Comparison of ENCODE assay signal across 16 cellular contexts in genomic region chr2:11499081-11499743, GRCh38. TPM values are rescaled to one million over a fixed set of nuclear protein-coding genes. Genes with fewer than 3 reads are reported as not detected.
DNase-seq lines count a peak whose midpoint lies in the region; ATAC-seq and TF ChIP-seq lines count a peak whose summit lies in the region.
"Had no signal": no experiment of that assay in that cellular context is flagged by ENCODE, and none has a peak within 500 bp of the region (broad histone marks: within the 10 kb centered on the region; RNA-seq: fewer than 3 reads in every experiment).

No MANE protein-coding gene starts in this region.

- peak; percentile 3 for ATAC-seq in HG02759 (IDR thresholded peaks at IDR 0.05; ENCODE audit: unreplicated experiment)
- peak in 1 of 2 donors; percentile 11 for ATAC-seq in gastrocnemius medialis
- ATAC-seq in GM18909 (IDR thresholded peaks at IDR 0.05; ENCODE audit: poor library complexity, unreplicated experiment): no peak
- ATAC-seq in HG02642 (IDR thresholded peaks at IDR 0.05; ENCODE audit: poor library complexity, unreplicated experiment): no peak
- ATAC-seq: T-helper 17 cell had no signal

- peak overlapping the region; percentile 66 to 73 for H3K27ac ChIP-seq in liver (ENCODE audit: low read depth in 1 of 2, low read length in 2 of 2)
- peak overlapping the region; percentile 66 to 84 (median 78) for H3K27ac ChIP-seq in gastrocnemius medialis
- no peak overlapping the region for H3K27ac ChIP-seq in SJCRH30
- H3K27ac ChIP-seq: PC-9 had no signal

- H3K9me3 ChIP-seq in liver (ENCODE audit: control insufficient read depth in 4 of 4, low read length in 3 of 4) (peaks cover 0 to 4% (median 1%) of the 10 kb centered on the region in 4 donors), gastrocnemius medialis (no peaks in the 10 kb centered on the region), SJCRH30 (replicated peaks) (no peaks in the 10 kb centered on the region)

- peak overlapping the region; percentile 37 to 44 for H3K9ac ChIP-seq in liver (ENCODE audit: low read depth in 1 of 2, low read length in 2 of 2)

- H3K4me1 ChIP-seq in liver (ENCODE audit: control insufficient read depth in 4 of 4, insufficient read depth in 4 of 4, low read length in 3 of 4) (peaks cover 2 to 45% (median 32%) of the 10 kb centered on the region in 4 donors), gastrocnemius medialis (peaks cover 13 to 21% of the 10 kb centered on the region in 2 donors), SJCRH30 (peaks cover 18% of the 10 kb centered on the region)

- DNase-seq in anterior cingulate cortex (lab: John Stamatoyannopoulos, UW) (peak in 38 of 58 donors; percentile 8 to 79 (median 41)), gastrocnemius medialis (no peak), SJCRH30 (no peak), erythroblast (lab: John Stamatoyannopoulos, UW) (no peak)
- DNase-seq: activated CD4-positive, alpha-beta T cell treated with anti-CD3 and anti-CD28 coated beads, Interleukin-2, amount 50 U/mL, for 4 hours; activated gamma-delta T cell; Karpas-422; NCI-H2081 treated with DMSO at 0.1 percent for 48 hours; T-helper 17 cell had no signal

- no peaks in the 10 kb centered on the region for H3K27me3 ChIP-seq in liver (ENCODE audit: control insufficient read depth in 4 of 4, insufficient read depth in 4 of 4, low read length in 3 of 4)
- H3K27me3 ChIP-seq in gastrocnemius medialis: no peaks in the 10 kb centered on the region
- H3K27me3 ChIP-seq in SJCRH30: no peaks in the 10 kb centered on the region; the same call in 1 of the 2 replicates

- TF ChIP-seq RAD21 in liver (IDR thresholded peaks at IDR 0.05): no peak

- in situ Hi-C loops in gastrocnemius medialis (cut with MboI; ENCODE audit: low sequenced_read_pairs in 4 of 4): loop anchor here in 3 of 4 donors (10.0 to 25.0 kb wide), 3 partner anchors 186 to 288 kb away; no protein-coding TSS in a partner anchor

- WGBS in liver: 23% methylated on average over 4 of the region's 4 CpGs

- no peaks in the 10 kb centered on the region for H3K36me3 ChIP-seq in liver (ENCODE audit: control insufficient read depth in 4 of 4, insufficient read depth in 3 of 4, low read depth in 1 of 4, low read length in 3 of 4)
- H3K36me3 ChIP-seq in gastrocnemius medialis: no peaks in the 10 kb centered on the region
- no peaks in the 10 kb centered on the region for H3K36me3 ChIP-seq in SJCRH30
- H3K36me3 ChIP-seq: esophagus muscularis mucosa had no signal

- intact Hi-C loops in gastrocnemius medialis (cut with DNase I; ENCODE audit: low total_unique reads): loop anchor here (5.0 kb wide), 2 partner anchors 158 to 183 kb away; no protein-coding TSS in a partner anchor

- no peak overlapping the region for H3K4me3 ChIP-seq in liver (ENCODE audit: low read depth in 1 of 3, low read length in 3 of 3)
- H3K4me3 ChIP-seq in gastrocnemius medialis: no peak overlapping the region
- H3K4me3 ChIP-seq in SJCRH30: no peak overlapping the region
- H3K4me3 ChIP-seq: esophagus muscularis mucosa, PC-9 had no signal

- TF ChIP-seq POLR2A in gastrocnemius medialis (IDR thresholded peaks at IDR 0.05) (no peak), erythroblast (IDR thresholded peaks at IDR 0.05; ENCODE audit: low read length) (no peak)

- TF ChIP-seq CTCF in liver (IDR thresholded peaks at IDR 0.05; ENCODE audit: low read depth, low read length, missing input control) (no peak), gastrocnemius medialis (IDR thresholded peaks at IDR 0.05 in 4 of 5, conservative IDR thresholded peaks at IDR 0.05 in 1 of 5) (no peak)

TF ChIP-seq in liver, 16 proteins besides CTCF, POLR2A, EP300 and RAD21:
- TF ChIP-seq HNF4A (conservative IDR thresholded peaks at IDR 0.05): peak in 1 of 2 donors; percentile 45
- no peak for TF ChIP-seq NR2F2 (IDR thresholded peaks at IDR 0.05)
- no peak for TF ChIP-seq GABPA (IDR thresholded peaks at IDR 0.05 in 1 of 2, conservative IDR thresholded peaks at IDR 0.05 in 1 of 2)
- TF ChIP-seq MAX (IDR thresholded peaks at IDR 0.05): no peak
- TF ChIP-seq HNF4G (IDR thresholded peaks at IDR 0.05): no peak
- TF ChIP-seq JUND (IDR thresholded peaks at IDR 0.05): peak in 1 of 2 donors; percentile 11

RNA-seq across cellular contexts. Expression of gene E2F6, which starts 33.3 kb away (rescaled TPM):
- total RNA-seq in liver: 1 to 10 TPM; 4.2 to 7.7 TPM
- 1 to 10 TPM; 3.5 to 5.4 TPM for polyA plus RNA-seq in liver
- 10 to 100 TPM; 29.4 to 46.1 (median 36.2) TPM for total RNA-seq in gastrocnemius medialis
- 32.2 and 40.9 TPM in 2 replicates for total RNA-seq in SJCRH30 (2014; rRNA removed; shearing (Covaris generic))

RNA-seq across cellular contexts. Expression of gene GREB1, which starts 34.6 kb away (rescaled TPM):
- 1 to 10 TPM; 5.4 to 6.3 TPM for total RNA-seq in liver
- polyA plus RNA-seq in liver: 1 to 10 TPM; 1.0 to 1.7 TPM
- 1 to 10 TPM; 1.7 to 9.3 (median 2.6) TPM for total RNA-seq in gastrocnemius medialis
- 0.12 and 0.38 TPM in 2 replicates for total RNA-seq in SJCRH30 (2014; rRNA removed; shearing (Covaris generic))
- polyA plus RNA-seq: BJ had no signal

Comparison
In these comparisons a context has a peak if more than half of its experiments do, and no peak if none do; other contexts are left out.
1. DNase-seq: peak in anterior cingulate cortex (38 of 58); none in gastrocnemius medialis (0 of 2), SJCRH30 (0 of 2) and erythroblast (0 of 2).